16 cellular contexts compared by ENCODE assay signal in the genomic region with DNA sequence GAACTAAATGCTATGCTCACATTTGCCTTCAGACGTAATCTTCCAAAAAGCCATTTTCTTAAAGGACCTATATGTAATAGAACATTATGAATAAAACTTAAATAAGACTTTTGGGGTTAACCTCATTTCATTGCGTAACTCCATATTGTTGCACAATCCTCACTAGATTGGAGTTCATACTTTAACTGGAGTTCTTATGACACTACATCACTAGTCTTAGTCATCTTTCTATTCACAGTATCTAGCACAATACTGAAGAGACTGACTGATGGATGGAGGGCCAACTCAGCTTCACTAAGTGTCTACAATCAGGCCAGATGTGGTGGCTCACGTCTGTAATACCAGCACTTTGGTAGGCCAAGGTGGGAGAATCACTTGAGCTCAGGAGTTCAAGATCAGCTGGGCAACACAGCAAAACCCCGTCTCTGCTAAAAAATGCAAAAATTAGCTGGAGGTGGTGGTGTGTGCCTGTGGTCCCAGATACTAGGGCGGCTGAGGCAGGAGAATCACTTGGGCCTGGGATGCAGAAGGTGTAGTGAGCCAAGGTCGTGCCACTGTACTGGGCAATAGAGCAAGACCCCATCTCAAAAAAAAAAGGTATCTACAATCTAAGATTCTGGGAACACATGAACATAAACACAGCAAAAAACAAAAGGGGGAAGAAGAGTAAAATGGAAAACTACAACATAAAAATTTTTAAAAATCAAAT.
DNase-seq lines count a peak whose midpoint lies in the region; ATAC-seq and TF ChIP-seq lines count a peak whose summit lies in the region.
"Had no signal": no experiment of that assay in that cellular context is flagged by ENCODE, and none has a peak within 500 bp of the region (broad histone marks: within the 10 kb centered on the region; RNA-seq: fewer than 3 reads in every experiment).

No MANE protein-coding gene starts in this region.

- intact Hi-C loops in lower leg skin (cut with DNase I; ENCODE audit: low total_unique reads) = no loop called here
- intact Hi-C loops in activated T-helper 2 cell treated with anti-CD3 and anti-CD28 coated beads, Interferon-gamma antibody, Interleukin-2, Interleukin-4, amounts not matched to agents 10 μg/mL and 5 μg/mL and 100 μg/mL, durations not matched to agents 14 hours and 24 hours and 36 hours (cut with micrococcal nuclease) = no loop called here

- peaks cover 5% of the 10 kb centered on the region for H3K9me3 Mint-ChIP-seq in activated T-helper 2 cell treated with anti-CD3 and anti-CD28 coated beads, Interferon-gamma antibody, Interleukin-2, Interleukin-4, amounts not matched to agents 10 μg/mL and 5 μg/mL and 100 μg/mL, durations not matched to agents 14 hours and 24 hours and 36 hours

- H3K4me1 Mint-ChIP-seq in activated T-helper 2 cell treated with anti-CD3 and anti-CD28 coated beads, Interferon-gamma antibody, Interleukin-2, Interleukin-4, amounts not matched to agents 10 μg/mL and 5 μg/mL and 100 μg/mL, durations not matched to agents 14 hours and 24 hours and 36 hours (ENCODE audit: low read depth) = no peaks in the 10 kb centered on the region
- H3K4me1 Mint-ChIP-seq: H9 had no signal

- WGBS in lower leg skin, 2 donors = 87 to 91% methylated on average over 6 of the region's 6 CpGs

- CTCF ChIA-PET in GM10248 (lab: Yijun Ruan, JAX) = no interaction called here

- no peak for TF ChIP-seq POLR2A in lower leg skin (IDR thresholded peaks at IDR 0.05)

- POLR2A ChIA-PET in GM10248 (lab: Yijun Ruan, JAX) = no interaction called here

- in situ Hi-C loops in astrocyte of the spinal cord (cut with HindIII; ENCODE audit: low sequenced_read_pairs) = no loop called here

- H3K4me3 ChIP-seq in astrocyte of the spinal cord (ENCODE audit: low read depth, low read length) = no peak overlapping the region
- no peak overlapping the region for H3K4me3 ChIP-seq in lower leg skin (ENCODE audit: low read depth, poor library complexity, severe bottlenecking)
- H3K4me3 ChIP-seq: esophagus muscularis mucosa, pancreas had no signal

- peak; percentile 28 for ATAC-seq in left lobe of liver
- ATAC-seq in HG03354 (IDR thresholded peaks at IDR 0.05; ENCODE audit: poor library complexity, severe bottlenecking, unreplicated experiment) = no peak
- ATAC-seq: left ventricle myocardium superior had no signal

- no peak for TF ChIP-seq CTCF in AG09319 (IDR thresholded peaks at IDR 0.05; ENCODE audit: low read depth, low read length)
- TF ChIP-seq CTCF in astrocyte of the spinal cord (IDR thresholded peaks at IDR 0.05; ENCODE audit: low read depth, low read length) = no peak
- TF ChIP-seq CTCF in GM10248 (IDR thresholded peaks at IDR 0.05; ENCODE audit: control extremely low read depth, extremely low read depth, low read depth, missing control alignments) = no peak
- no peak for TF ChIP-seq CTCF in lower leg skin (IDR thresholded peaks at IDR 0.05)

- peaks cover 5% of the 10 kb centered on the region for H3K36me3 Mint-ChIP-seq in activated T-helper 2 cell treated with anti-CD3 and anti-CD28 coated beads, Interferon-gamma antibody, Interleukin-2, Interleukin-4, amounts not matched to agents 10 μg/mL and 5 μg/mL and 100 μg/mL, durations not matched to agents 14 hours and 24 hours and 36 hours (ENCODE audit: low read depth)

- no peak overlapping the region for H3K4me3 Mint-ChIP-seq in activated T-helper 2 cell treated with anti-CD3 and anti-CD28 coated beads, Interferon-gamma antibody, Interleukin-2, Interleukin-4, amounts not matched to agents 10 μg/mL and 5 μg/mL and 100 μg/mL, durations not matched to agents 14 hours and 24 hours and 36 hours (ENCODE audit: low read depth)
- H3K4me3 Mint-ChIP-seq: CD4-positive, alpha-beta memory T cell; H9 had no signal

- no peaks in the 10 kb centered on the region for H3K27me3 Mint-ChIP-seq in activated T-helper 2 cell treated with anti-CD3 and anti-CD28 coated beads, Interferon-gamma antibody, Interleukin-2, Interleukin-4, amounts not matched to agents 10 μg/mL and 5 μg/mL and 100 μg/mL, durations not matched to agents 14 hours and 24 hours and 36 hours (ENCODE audit: low read depth)
- H3K27me3 Mint-ChIP-seq: CD4-positive, alpha-beta memory T cell had no signal

- H3K27ac Mint-ChIP-seq in activated T-helper 2 cell treated with anti-CD3 and anti-CD28 coated beads, Interferon-gamma antibody, Interleukin-2, Interleukin-4, amounts not matched to agents 10 μg/mL and 5 μg/mL and 100 μg/mL, durations not matched to agents 14 hours and 24 hours and 36 hours = no peak overlapping the region
- H3K27ac Mint-ChIP-seq: H9 had no signal

- peak; percentile 44 for DNase-seq in AG09319 (ENCODE audit: extremely low read depth, low read depth)
- peak; percentile 87 for DNase-seq in LHCN-M2 (ENCODE audit: low read depth)
- DNase-seq in astrocyte of the spinal cord (ENCODE audit: low read depth, low spot score) = peak; percentile 55
- DNase-seq in left lobe of liver (ENCODE audit: low spot score) = no peak
- DNase-seq in GM10248 (ENCODE audit: extremely low spot score) = no peak
- no peak for DNase-seq in lower leg skin (ENCODE audit: low spot score in 2 of 2)
- DNase-seq in activated T-helper 2 cell treated with anti-CD3 and anti-CD28 coated beads, Interferon-gamma antibody, Interleukin-2, Interleukin-4, amounts not matched to agents 10 μg/mL and 5 μg/mL and 100 μg/mL, durations not matched to agents 14 hours and 24 hours and 36 hours (ENCODE audit: low spot score) = no peak
- DNase-seq: CD4-positive, alpha-beta memory T cell; H9; left ventricle myocardium superior; NCI-H1048; NCI-H526 treated with DMSO at 0.1 percent for 48 hours; pancreas; T-helper 2 cell had no signal

Comparison
In these comparisons a context has a peak if more than half of its experiments do, and no peak if none do; other contexts are left out.
1. DNase-seq: peak in AG09319 (single experiment), LHCN-M2 (single experiment) and astrocyte of the spinal cord (single experiment); none in left lobe of liver (single experiment), GM10248 (single experiment), lower leg skin (0 of 2) and activated T-helper 2 cell treated with anti-CD3 and anti-CD28 coated beads, Interferon-gamma antibody, Interleukin-2, Interleukin-4, amounts not matched to agents 10 μg/mL and 5 μg/mL and 100 μg/mL, durations not matched to agents 14 hours and 24 hours and 36 hours (single experiment).